Comparison of ENCODE assay signal across 8 cellular contexts in genomic region chr15:31265871-31266711, GRCh38.
DNase-seq lines count a peak whose midpoint lies in the region; ATAC-seq, FAIRE-seq and TF ChIP-seq lines count a peak whose summit lies in the region.

No MANE protein-coding gene starts in this region.

- H3K4me3 ChIP-seq in skin epidermis: no peak overlapping the region

- no peak for FAIRE-seq in HTR-8/SVneo (lab: Jason Lieb, UNC)

- H3K4me3 Mint-ChIP-seq in IgD-negative memory B cell: peak overlapping the region; percentile 56 to 85 (median 72)

- H3K27ac Mint-ChIP-seq in IgD-negative memory B cell: peak overlapping the region; percentile 87 to 98 (median 88)

- no peaks in the 10 kb centered on the region for H3K9me3 Mint-ChIP-seq in IgD-negative memory B cell

- ATAC-seq in GM21423 (IDR thresholded peaks at IDR 0.05; ENCODE audit: unreplicated experiment): peak; percentile 58

- peak overlapping the region in 15 of 21 experiments; percentile 24 to 94 (median 77) for H3K27ac ChIP-seq in skin epidermis

- TF ChIP-seq POLR2A in erythroblast (IDR thresholded peaks at IDR 0.05; ENCODE audit: low read length): peak; percentile 64

- no peaks in the 10 kb centered on the region for H3K36me3 Mint-ChIP-seq in IgD-negative memory B cell

- peak; percentile 34 for DNase-seq in EH (ENCODE audit: low read depth)
- DNase-seq in activated CD4-positive, alpha-beta T cell treated with anti-CD3 and anti-CD28 coated beads, Interleukin-2, amount 50 U/mL, for 1 hour: peak; percentile 63
- peak; percentile 97 to 99 for DNase-seq in erythroblast (lab: John Stamatoyannopoulos, UW)
- DNase-seq in NCI-H187 (lab: John Stamatoyannopoulos, UW): no peak
- no peak for DNase-seq in HTR-8/SVneo (ENCODE audit: insufficient read length, low spot score)

- no peaks in the 10 kb centered on the region for H3K27me3 Mint-ChIP-seq in IgD-negative memory B cell

- H3K4me1 Mint-ChIP-seq in IgD-negative memory B cell: peaks cover 48 to 65% (median 63%) of the 10 kb centered on the region in 3 donors

Comparison
In these comparisons a context has a peak if more than half of its experiments do, and no peak if none do; other contexts are left out.
1. DNase-seq: peak in EH (single experiment), activated CD4-positive, alpha-beta T cell treated with anti-CD3 and anti-CD28 coated beads, Interleukin-2, amount 50 U/mL, for 1 hour (single experiment) and erythroblast (2 of 2); none in NCI-H187 (0 of 2) and HTR-8/SVneo (single experiment).